Comparison of ENCODE assay signal across 1 cellular context in genomic region chr11:88651556-88651955, GRCh38.
TF ChIP-seq lines count a peak whose summit lies in the region.

No MANE protein-coding gene starts in this region.

TF ChIP-seq in SK-N-SH, 30 proteins besides CTCF, POLR2A, EP300 and RAD21 (continued from another document):
- TF ChIP-seq, protein P1, sequence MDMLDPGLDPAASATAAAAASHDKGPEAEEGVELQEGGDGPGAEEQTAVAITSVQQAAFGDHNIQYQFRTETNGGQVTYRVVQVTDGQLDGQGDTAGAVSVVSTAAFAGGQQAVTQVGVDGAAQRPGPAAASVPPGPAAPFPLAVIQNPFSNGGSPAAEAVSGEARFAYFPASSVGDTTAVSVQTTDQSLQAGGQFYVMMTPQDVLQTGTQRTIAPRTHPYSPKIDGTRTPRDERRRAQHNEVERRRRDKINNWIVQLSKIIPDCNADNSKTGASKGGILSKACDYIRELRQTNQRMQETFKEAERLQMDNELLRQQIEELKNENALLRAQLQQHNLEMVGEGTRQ (IDR thresholded peaks at IDR 0.05; ENCODE audit: borderline replicate concordance, low read depth, low read length): no peak
- no peak for TF ChIP-seq RCOR1 (IDR thresholded peaks at IDR 0.05; ENCODE audit: low read length)
- TF ChIP-seq MXI1 (IDR thresholded peaks at IDR 0.05; ENCODE audit: low read depth, low read length): no peak
